Comparison of ENCODE assay signal across 8 cellular contexts in the genomic region with DNA sequence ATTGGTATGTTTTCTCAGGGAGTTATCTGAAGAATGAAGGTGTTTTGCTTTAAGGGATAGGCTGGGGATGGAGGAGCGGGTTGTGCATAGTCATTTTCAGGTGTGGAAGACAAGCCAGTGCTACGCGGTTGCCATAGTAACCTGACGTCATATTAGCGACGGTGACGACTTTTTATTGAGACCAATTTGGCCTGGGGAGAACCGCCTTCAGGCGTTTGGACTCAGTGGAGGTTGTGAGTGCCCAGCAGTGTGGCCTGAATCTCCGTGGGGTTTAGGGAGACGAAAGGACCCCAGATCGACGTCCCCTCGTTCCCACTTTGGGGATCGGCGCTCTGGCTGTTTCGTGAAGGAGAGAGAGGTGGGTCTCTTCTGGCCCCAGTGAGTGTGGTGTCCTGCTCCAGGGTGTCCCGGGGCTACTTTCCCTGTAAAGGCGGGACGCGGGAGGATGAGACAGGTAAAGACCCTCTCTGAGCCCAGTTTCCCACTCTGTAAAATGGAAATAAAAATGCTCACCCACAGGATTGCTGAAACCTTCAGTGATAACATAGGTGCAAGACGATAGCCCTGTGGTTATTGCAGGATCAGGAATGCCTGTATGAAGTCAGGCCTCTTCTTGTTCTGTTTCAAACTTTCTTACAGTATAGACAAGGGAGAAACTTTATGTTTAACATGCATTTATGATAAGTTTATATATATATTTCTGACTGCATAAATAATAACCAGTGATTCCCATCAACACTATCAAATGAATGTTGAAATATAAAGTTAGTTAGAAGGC. TPM values are rescaled to one million over a fixed set of nuclear protein-coding genes. Genes with fewer than 3 reads are reported as not detected.
DNase-seq lines count a peak whose midpoint lies in the region; ATAC-seq and TF ChIP-seq lines count a peak whose summit lies in the region.

No MANE protein-coding gene starts in this region.

- H3K27ac ChIP-seq in CD4-positive, alpha-beta T cell (ENCODE audit: low read depth, low read length), result peak overlapping the region; percentile 47
- H3K27ac ChIP-seq in effector memory CD4-positive, alpha-beta T cell (ENCODE audit: insufficient read depth, low read length, poor library complexity, severe bottlenecking), result peak overlapping the region; percentile 62

- CTCF ChIA-PET in CD4-positive, alpha-beta T cell (lab: Charles Lee), result no interaction called here
- CTCF ChIA-PET in activated CD4-positive, alpha-beta memory T cell treated with anti-CD3 and anti-CD28 coated beads, Interleukin-2, amount 10 ng/mL, durations not matched to agents 7 days and 5 days (lab: Charles Lee), result no interaction called here

- peak overlapping the region; percentile 91 for H3K27ac Mint-ChIP-seq in CD4-positive, alpha-beta T cell
- peak overlapping the region; percentile 93 for H3K27ac Mint-ChIP-seq in activated CD4-positive, alpha-beta memory T cell treated with anti-CD3 and anti-CD28 coated beads, Interleukin-2, amount 10 ng/mL, durations not matched to agents 7 days and 5 days
- peak overlapping the region; percentile 99 for H3K27ac Mint-ChIP-seq in memory B cell

- H3K4me3 ChIP-seq in effector memory CD4-positive, alpha-beta T cell (ENCODE audit: insufficient read depth, low read depth, low read length, poor library complexity, severe bottlenecking), result peak overlapping the region; percentile 65

- H3K4me1 Mint-ChIP-seq in CD4-positive, alpha-beta T cell (ENCODE audit: low read depth), result peaks cover 19% of the 10 kb centered on the region
- H3K4me1 Mint-ChIP-seq in activated CD4-positive, alpha-beta memory T cell treated with anti-CD3 and anti-CD28 coated beads, Interleukin-2, amount 10 ng/mL, durations not matched to agents 7 days and 5 days, result peaks cover 11% of the 10 kb centered on the region
- H3K4me1 Mint-ChIP-seq in memory B cell, result peaks cover 11% of the 10 kb centered on the region

- H3K4me3 Mint-ChIP-seq in CD4-positive, alpha-beta T cell, result peak overlapping the region; percentile 98
- peak overlapping the region; percentile 97 for H3K4me3 Mint-ChIP-seq in activated CD4-positive, alpha-beta memory T cell treated with anti-CD3 and anti-CD28 coated beads, Interleukin-2, amount 10 ng/mL, durations not matched to agents 7 days and 5 days
- peak overlapping the region; percentile 99 for H3K4me3 Mint-ChIP-seq in memory B cell

- no peak for TF ChIP-seq CTCF in CD4-positive, alpha-beta T cell (IDR thresholded peaks at IDR 0.05)

- H3K9me3 ChIP-seq in CD4-positive, alpha-beta T cell (ENCODE audit: control insufficient read depth, low read length), result no peaks in the 10 kb centered on the region
- no peaks in the 10 kb centered on the region for H3K9me3 ChIP-seq in effector memory CD4-positive, alpha-beta T cell (ENCODE audit: control insufficient read depth, low read length)

- H3K36me3 ChIP-seq in effector memory CD4-positive, alpha-beta T cell (ENCODE audit: control insufficient read depth, insufficient read depth, low read length), result no peaks in the 10 kb centered on the region

- POLR2A ChIA-PET in CD4-positive, alpha-beta T cell (lab: Charles Lee), result no interaction called here
- POLR2A ChIA-PET in activated CD4-positive, alpha-beta memory T cell treated with anti-CD3 and anti-CD28 coated beads, Interleukin-2, amount 10 ng/mL, durations not matched to agents 7 days and 5 days (lab: Charles Lee), result no interaction called here

- intact Hi-C loops in CD4-positive, alpha-beta T cell (cut with DNase I, micrococcal nuclease), result no loop called here

- H3K27me3 Mint-ChIP-seq in CD4-positive, alpha-beta T cell, result no peaks in the 10 kb centered on the region
- no peaks in the 10 kb centered on the region for H3K27me3 Mint-ChIP-seq in activated CD4-positive, alpha-beta memory T cell treated with anti-CD3 and anti-CD28 coated beads, Interleukin-2, amount 10 ng/mL, durations not matched to agents 7 days and 5 days
- H3K27me3 Mint-ChIP-seq in memory B cell, result no peaks in the 10 kb centered on the region

- H3K36me3 Mint-ChIP-seq in CD4-positive, alpha-beta T cell (ENCODE audit: low read depth), result peaks cover 12% of the 10 kb centered on the region
- H3K36me3 Mint-ChIP-seq in activated CD4-positive, alpha-beta memory T cell treated with anti-CD3 and anti-CD28 coated beads, Interleukin-2, amount 10 ng/mL, durations not matched to agents 7 days and 5 days (ENCODE audit: low read depth), result peaks cover 2% of the 10 kb centered on the region
- peaks cover 9% of the 10 kb centered on the region for H3K36me3 Mint-ChIP-seq in memory B cell

- peak; percentile 87 for ATAC-seq in CD4-positive, alpha-beta T cell (ENCODE audit: poor library complexity)
- ATAC-seq in GM19395 (IDR thresholded peaks at IDR 0.05; ENCODE audit: unreplicated experiment), result peak; percentile 98
- ATAC-seq in HG03558 (IDR thresholded peaks at IDR 0.05; ENCODE audit: extremely low read depth, unreplicated experiment), result peak; percentile 91
- ATAC-seq in memory B cell (ENCODE audit: low read depth), result peak; percentile 95

- DNase-seq in CD4-positive, alpha-beta T cell, result peak; percentile 55 to 74 (median 64)
- DNase-seq in NCI-H748 (lab: John Stamatoyannopoulos, UW; ENCODE audit: unreplicated experiment), result peak; percentile 91
- DNase-seq in activated CD4-positive, alpha-beta memory T cell treated with anti-CD3 and anti-CD28 coated beads, Interleukin-2, amount 10 ng/mL, durations not matched to agents 7 days and 5 days, result peak; percentile 84
- peak; percentile 64 to 75 (median 67) for DNase-seq in effector memory CD4-positive, alpha-beta T cell
- peak; percentile 75 to 76 for DNase-seq in memory B cell (ENCODE audit: low spot score in 2 of 2)
- DNase-seq in stimulated activated CD8-positive, alpha-beta memory T cell treated with anti-CD3 and anti-CD28 coated beads, Interleukin-12 subunit alpha, Interleukin-12 subunit beta, amount 100 ng/mL, for 1 hour (ENCODE audit: low read depth), result peak; percentile 62

- no peaks in the 10 kb centered on the region for H3K4me1 ChIP-seq in effector memory CD4-positive, alpha-beta T cell (ENCODE audit: control insufficient read depth, insufficient read depth, low read length, poor library complexity, severe bottlenecking)

- no peaks in the 10 kb centered on the region for H3K27me3 ChIP-seq in CD4-positive, alpha-beta T cell (ENCODE audit: control insufficient read depth, insufficient read depth, low read length)
- no peaks in the 10 kb centered on the region for H3K27me3 ChIP-seq in effector memory CD4-positive, alpha-beta T cell (replicated peaks; ENCODE audit: control insufficient read depth, insufficient read depth, low read length, poor library complexity, severe bottlenecking)

- H3K9me3 Mint-ChIP-seq in CD4-positive, alpha-beta T cell, result no peaks in the 10 kb centered on the region
- no peaks in the 10 kb centered on the region for H3K9me3 Mint-ChIP-seq in activated CD4-positive, alpha-beta memory T cell treated with anti-CD3 and anti-CD28 coated beads, Interleukin-2, amount 10 ng/mL, durations not matched to agents 7 days and 5 days
- no peaks in the 10 kb centered on the region for H3K9me3 Mint-ChIP-seq in memory B cell

RNA-seq across cellular contexts. Expression of gene GPRASP3, which starts 48.6 kb away (rescaled TPM):
- total RNA-seq in CD4-positive, alpha-beta T cell, result 1 to 10 TPM; 1.5 to 2.6 TPM
- total RNA-seq in activated CD4-positive, alpha-beta memory T cell treated with anti-CD3 and anti-CD28 coated beads, Interleukin-2, amount 10 ng/mL, durations not matched to agents 7 days and 5 days, result 1 to 10 TPM; 1.6 to 2.0 TPM

RNA-seq across cellular contexts. Expression of gene GPRASP2, which starts 56.9 kb away (rescaled TPM):
- total RNA-seq in CD4-positive, alpha-beta T cell, result 1 to 10 TPM; 2.1 to 2.6 TPM
- under 1 TPM; 0.23 TPM for total RNA-seq in activated CD4-positive, alpha-beta memory T cell treated with anti-CD3 and anti-CD28 coated beads, Interleukin-2, amount 10 ng/mL, durations not matched to agents 7 days and 5 days

Comparison
In these comparisons a context has a peak if more than half of its experiments do, and no peak if none do; other contexts are left out.
1. Peak in every context shown above with its lines: DNase-seq, ATAC-seq, H3K4me3 ChIP-seq and H3K27ac ChIP-seq.